In the genomic region with DNA sequence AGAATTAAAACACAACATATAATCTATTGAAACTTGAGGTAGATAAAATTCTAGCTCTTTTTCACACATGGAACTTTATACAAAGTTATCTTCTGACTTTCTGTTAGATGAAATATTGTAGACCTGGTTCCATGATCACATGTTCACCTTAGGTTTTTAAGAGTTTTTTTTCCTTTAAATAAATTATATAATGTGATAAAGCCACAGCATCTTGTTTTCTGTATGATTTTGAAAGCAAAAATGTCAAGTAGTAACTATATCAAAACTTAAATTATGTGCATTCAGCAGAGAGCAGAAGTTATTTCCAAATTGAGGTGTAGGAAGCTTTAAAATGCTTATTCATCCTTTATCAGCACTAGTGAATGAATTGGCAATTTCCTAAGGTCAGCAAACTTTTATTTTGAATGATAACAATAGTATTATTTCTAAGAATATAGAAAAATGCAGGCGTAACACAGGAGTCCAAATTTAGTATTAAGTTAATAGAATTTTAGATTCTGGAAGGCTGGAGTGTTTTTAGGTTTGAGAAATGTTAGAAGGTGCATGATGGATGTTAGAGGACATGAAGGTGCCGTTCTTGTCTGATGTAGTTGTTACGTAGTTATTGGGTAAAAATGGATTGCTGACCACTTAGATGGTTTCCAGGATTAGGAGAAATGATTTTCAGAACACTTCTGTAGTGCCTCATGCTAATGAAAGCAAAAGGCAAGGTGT, we compare ENCODE assay signal across 1 cellular context.
TF ChIP-seq lines count a peak whose summit lies in the region.

No MANE protein-coding gene starts in this region.

TF ChIP-seq in K562, 482 proteins besides CTCF, POLR2A, EP300 and RAD21 (continues in another document):
- TF ChIP-seq, protein P1, sequence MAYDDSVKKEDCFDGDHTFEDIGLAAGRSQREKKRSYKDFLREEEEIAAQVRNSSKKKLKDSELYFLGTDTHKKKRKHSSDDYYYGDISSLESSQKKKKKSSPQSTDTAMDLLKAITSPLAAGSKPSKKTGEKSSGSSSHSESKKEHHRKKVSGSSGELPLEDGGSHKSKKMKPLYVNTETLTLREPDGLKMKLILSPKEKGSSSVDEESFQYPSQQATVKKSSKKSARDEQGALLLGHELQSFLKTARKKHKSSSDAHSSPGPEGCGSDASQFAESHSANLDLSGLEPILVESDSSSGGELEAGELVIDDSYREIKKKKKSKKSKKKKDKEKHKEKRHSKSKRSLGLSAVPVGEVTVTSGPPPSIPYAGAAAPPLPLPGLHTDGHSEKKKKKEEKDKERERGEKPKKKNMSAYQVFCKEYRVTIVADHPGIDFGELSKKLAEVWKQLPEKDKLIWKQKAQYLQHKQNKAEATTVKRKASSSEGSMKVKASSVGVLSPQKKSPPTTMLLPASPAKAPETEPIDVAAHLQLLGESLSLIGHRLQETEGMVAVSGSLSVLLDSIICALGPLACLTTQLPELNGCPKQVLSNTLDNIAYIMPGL (CRISPR knock-in tag; IDR thresholded peaks at IDR 0.05), result no peak
- TF ChIP-seq SP2 (IDR thresholded peaks at IDR 0.05; ENCODE audit: extremely low read depth, low read depth, low read length, poor library complexity, severe bottlenecking) (no peak), TBL1XR1 (IDR thresholded peaks at IDR 0.05; ENCODE audit: low read length in 2 of 2) (no peak), POLR2B (IDR thresholded peaks at IDR 0.05; ENCODE audit: low read depth, partially characterized antibody) (peak; percentile 27), PRPF4 (IDR thresholded peaks at IDR 0.05; ENCODE audit: insufficient read depth, low read depth, low read length, poor library complexity, severe bottlenecking) (no peak), MAFK (IDR thresholded peaks at IDR 0.05; ENCODE audit: low read length) (peak; percentile 96), ZC3H11A (IDR thresholded peaks at IDR 0.05; ENCODE audit: low read depth, low read length) (no peak), ZNF175 (CRISPR knock-in tag; IDR thresholded peaks at IDR 0.05; ENCODE audit: low read depth) (no peak), RAD51 (IDR thresholded peaks at IDR 0.05; ENCODE audit: borderline replicate concordance, low read depth) (no peak), POLR2H (tag; IDR thresholded peaks at IDR 0.05; ENCODE audit: low read depth) (peak; percentile 61), TAF7 (tag; IDR thresholded peaks at IDR 0.05) (no peak), CSDE1 (IDR thresholded peaks at IDR 0.05) (0 out of 4 replicates have a peak, but pooled peaks of 1 of the 2 experiments have one; percentile 37), ZNF217 (CRISPR knock-in tag; IDR thresholded peaks at IDR 0.05) (no peak), CHD4 (IDR thresholded peaks at IDR 0.05; ENCODE audit: insufficient read depth, insufficient replicate concordance, low read depth, low read length, poor library complexity, severe bottlenecking) (no peak), KHSRP (IDR thresholded peaks at IDR 0.05) (peak; percentile 9; the same call in 1 of the 2 replicates), KAT8 (IDR thresholded peaks at IDR 0.05; ENCODE audit: low read depth) (no peak), ELF1 (tag; IDR thresholded peaks at IDR 0.05) (no peak), TCF3 (CRISPR knock-in tag; IDR thresholded peaks at IDR 0.05) (no peak), ZFP36 (IDR thresholded peaks at IDR 0.05; ENCODE audit: low read depth, low read length, partially characterized antibody) (no peak), MEIS2 (IDR thresholded peaks at IDR 0.05; ENCODE audit: partially characterized antibody) (no peak), ADNP (tag; IDR thresholded peaks at IDR 0.05) (peak; percentile 55; the same call in 1 of the 2 replicates), ZEB2 (IDR thresholded peaks at IDR 0.05) (peak; percentile 49; the same call in 1 of the 2 replicates), ATF1 (CRISPR knock-in tag; IDR thresholded peaks at IDR 0.05) (no peak), ATF1 (tag; IDR thresholded peaks at IDR 0.05) (peak; percentile 81), NFE2 (IDR thresholded peaks at IDR 0.05; ENCODE audit: low read depth) (peak; percentile 98), NCOA2 (IDR thresholded peaks at IDR 0.05; ENCODE audit: partially characterized antibody in 2 of 2) (peak in 1 of 2 experiments; percentile 63), NFE2L1 (tag; IDR thresholded peaks at IDR 0.05; ENCODE audit: borderline replicate concordance, low read depth) (peak; percentile 49; the same call in 1 of the 2 replicates), MAZ (CRISPR knock-in tag; conservative IDR thresholded peaks at IDR 0.05 in 1 of 2, IDR thresholded peaks at IDR 0.05 in 1 of 2) (no peak), PHTF2 (CRISPR knock-in tag; IDR thresholded peaks at IDR 0.05) (0 out of 2 replicates have a peak, but pooled peaks have one; percentile 33), CXXC5 (CRISPR knock-in tag; IDR thresholded peaks at IDR 0.05) (peak; percentile 24; the same call in 1 of the 2 replicates), JUNB (CRISPR knock-in tag; conservative IDR thresholded peaks at IDR 0.05) (no peak), ESRRA (IDR thresholded peaks at IDR 0.05; ENCODE audit: borderline replicate concordance, low read depth) (no peak), CHD2 (IDR thresholded peaks at IDR 0.05; ENCODE audit: low read depth, low read length) (no peak), TAF9B (IDR thresholded peaks at IDR 0.05; ENCODE audit: partially characterized antibody) (peak; percentile 31), NR1H2 (CRISPR knock-in tag; IDR thresholded peaks at IDR 0.05) (no peak), SMC3 (conservative IDR thresholded peaks at IDR 0.05; ENCODE audit: insufficient read depth, low read depth, low read length) (no peak), SMAD3 (CRISPR knock-in tag; conservative IDR thresholded peaks at IDR 0.05) (no peak), NFRKB (IDR thresholded peaks at IDR 0.05; ENCODE audit: low read depth) (0 out of 2 replicates have a peak, but pooled peaks have one; percentile 9), PHB (CRISPR knock-in tag; IDR thresholded peaks at IDR 0.05) (no peak), ZNF232 (CRISPR knock-in tag; IDR thresholded peaks at IDR 0.05) (no peak), CC2D1A (IDR thresholded peaks at IDR 0.05) (no peak), IFI16 (CRISPR knock-in tag; IDR thresholded peaks at IDR 0.05) (no peak)
- TF ChIP-seq, protein P2, sequence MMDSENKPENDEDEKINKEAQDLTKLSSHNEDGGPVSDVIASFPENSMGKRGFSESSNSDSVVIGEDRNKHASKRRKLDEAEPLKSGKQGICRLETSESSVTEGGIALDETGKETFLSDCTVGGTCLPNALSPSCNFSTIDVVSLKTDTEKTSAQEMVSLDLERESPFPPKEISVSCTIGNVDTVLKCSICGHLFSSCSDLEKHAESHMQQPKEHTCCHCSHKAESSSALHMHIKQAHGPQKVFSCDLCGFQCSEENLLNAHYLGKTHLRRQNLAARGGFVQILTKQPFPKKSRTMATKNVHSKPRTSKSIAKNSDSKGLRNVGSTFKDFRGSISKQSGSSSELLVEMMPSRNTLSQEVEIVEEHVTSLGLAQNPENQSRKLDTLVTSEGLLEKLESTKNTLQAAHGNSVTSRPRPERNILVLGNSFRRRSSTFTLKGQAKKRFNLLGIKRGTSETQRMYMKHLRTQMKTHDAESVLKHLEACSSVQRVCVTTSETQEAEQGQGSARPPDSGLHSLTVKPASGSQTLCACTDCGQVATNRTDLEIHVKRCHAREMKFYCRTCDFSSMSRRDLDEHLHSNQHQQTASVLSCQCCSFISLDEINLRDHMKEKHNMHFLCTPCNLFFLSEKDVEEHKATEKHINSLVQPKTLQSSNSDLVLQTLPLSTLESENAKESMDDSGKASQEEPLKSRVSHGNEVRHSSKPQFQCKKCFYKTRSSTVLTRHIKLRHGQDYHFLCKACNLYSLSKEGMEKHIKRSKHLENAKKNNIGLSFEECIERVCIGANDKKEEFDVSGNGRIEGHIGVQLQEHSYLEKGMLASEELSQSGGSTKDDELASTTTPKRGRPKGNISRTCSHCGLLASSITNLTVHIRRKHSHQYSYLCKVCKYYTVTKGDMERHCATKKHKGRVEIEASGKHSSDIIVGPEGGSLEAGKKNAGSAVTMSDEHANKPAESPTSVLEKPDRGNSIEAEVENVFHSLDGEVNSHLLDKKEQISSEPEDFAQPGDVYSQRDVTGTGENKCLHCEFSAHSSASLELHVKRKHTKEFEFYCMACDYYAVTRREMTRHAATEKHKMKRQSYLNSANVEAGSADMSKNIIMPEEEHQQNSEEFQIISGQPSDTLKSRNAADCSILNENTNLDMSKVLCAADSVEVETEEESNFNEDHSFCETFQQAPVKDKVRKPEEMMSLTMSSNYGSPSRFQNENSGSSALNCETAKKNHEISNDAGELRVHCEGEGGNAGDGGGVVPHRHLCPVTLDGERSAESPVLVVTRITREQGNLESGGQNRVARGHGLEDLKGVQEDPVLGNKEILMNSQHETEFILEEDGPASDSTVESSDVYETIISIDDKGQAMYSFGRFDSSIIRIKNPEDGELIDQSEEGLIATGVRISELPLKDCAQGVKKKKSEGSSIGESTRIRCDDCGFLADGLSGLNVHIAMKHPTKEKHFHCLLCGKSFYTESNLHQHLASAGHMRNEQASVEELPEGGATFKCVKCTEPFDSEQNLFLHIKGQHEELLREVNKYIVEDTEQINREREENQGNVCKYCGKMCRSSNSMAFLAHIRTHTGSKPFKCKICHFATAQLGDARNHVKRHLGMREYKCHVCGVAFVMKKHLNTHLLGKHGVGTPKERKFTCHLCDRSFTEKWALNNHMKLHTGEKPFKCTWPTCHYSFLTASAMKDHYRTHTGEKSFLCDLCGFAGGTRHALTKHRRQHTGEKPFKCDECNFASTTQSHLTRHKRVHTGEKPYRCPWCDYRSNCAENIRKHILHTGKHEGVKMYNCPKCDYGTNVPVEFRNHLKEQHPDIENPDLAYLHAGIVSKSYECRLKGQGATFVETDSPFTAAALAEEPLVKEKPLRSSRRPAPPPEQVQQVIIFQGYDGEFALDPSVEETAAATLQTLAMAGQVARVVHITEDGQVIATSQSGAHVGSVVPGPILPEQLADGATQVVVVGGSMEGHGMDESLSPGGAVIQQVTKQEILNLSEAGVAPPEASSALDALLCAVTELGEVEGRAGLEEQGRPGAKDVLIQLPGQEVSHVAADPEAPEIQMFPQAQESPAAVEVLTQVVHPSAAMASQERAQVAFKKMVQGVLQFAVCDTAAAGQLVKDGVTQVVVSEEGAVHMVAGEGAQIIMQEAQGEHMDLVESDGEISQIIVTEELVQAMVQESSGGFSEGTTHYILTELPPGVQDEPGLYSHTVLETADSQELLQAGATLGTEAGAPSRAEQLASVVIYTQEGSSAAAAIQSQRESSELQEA (IDR thresholded peaks at IDR 0.05; ENCODE audit: low read depth), result no peak
- TF ChIP-seq, protein P3, sequence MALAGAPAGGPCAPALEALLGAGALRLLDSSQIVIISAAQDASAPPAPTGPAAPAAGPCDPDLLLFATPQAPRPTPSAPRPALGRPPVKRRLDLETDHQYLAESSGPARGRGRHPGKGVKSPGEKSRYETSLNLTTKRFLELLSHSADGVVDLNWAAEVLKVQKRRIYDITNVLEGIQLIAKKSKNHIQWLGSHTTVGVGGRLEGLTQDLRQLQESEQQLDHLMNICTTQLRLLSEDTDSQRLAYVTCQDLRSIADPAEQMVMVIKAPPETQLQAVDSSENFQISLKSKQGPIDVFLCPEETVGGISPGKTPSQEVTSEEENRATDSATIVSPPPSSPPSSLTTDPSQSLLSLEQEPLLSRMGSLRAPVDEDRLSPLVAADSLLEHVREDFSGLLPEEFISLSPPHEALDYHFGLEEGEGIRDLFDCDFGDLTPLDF (CRISPR knock-in tag; IDR thresholded peaks at IDR 0.05), result no peak
- TF ChIP-seq, protein P4, sequence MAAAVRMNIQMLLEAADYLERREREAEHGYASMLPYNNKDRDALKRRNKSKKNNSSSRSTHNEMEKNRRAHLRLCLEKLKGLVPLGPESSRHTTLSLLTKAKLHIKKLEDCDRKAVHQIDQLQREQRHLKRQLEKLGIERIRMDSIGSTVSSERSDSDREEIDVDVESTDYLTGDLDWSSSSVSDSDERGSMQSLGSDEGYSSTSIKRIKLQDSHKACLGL (CRISPR knock-in tag; IDR thresholded peaks at IDR 0.05; ENCODE audit: borderline replicate concordance, poor library complexity, severe bottlenecking), result no peak
- TF ChIP-seq, protein P5, sequence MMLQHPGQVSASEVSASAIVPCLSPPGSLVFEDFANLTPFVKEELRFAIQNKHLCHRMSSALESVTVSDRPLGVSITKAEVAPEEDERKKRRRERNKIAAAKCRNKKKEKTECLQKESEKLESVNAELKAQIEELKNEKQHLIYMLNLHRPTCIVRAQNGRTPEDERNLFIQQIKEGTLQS (IDR thresholded peaks at IDR 0.05), result 0 out of 2 replicates have a peak, but pooled peaks have one; percentile 10
- TF ChIP-seq, protein P5 (CRISPR knock-in tag; conservative IDR thresholded peaks at IDR 0.05), result no peak
- TF ChIP-seq, protein P6, sequence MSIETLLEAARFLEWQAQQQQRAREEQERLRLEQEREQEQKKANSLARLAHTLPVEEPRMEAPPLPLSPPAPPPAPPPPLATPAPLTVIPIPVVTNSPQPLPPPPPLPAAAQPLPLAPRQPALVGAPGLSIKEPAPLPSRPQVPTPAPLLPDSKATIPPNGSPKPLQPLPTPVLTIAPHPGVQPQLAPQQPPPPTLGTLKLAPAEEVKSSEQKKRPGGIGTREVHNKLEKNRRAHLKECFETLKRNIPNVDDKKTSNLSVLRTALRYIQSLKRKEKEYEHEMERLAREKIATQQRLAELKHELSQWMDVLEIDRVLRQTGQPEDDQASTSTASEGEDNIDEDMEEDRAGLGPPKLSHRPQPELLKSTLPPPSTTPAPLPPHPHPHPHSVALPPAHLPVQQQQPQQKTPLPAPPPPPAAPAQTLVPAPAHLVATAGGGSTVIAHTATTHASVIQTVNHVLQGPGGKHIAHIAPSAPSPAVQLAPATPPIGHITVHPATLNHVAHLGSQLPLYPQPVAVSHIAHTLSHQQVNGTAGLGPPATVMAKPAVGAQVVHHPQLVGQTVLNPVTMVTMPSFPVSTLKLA (conservative IDR thresholded peaks at IDR 0.05), result peak; percentile 29 to 49; a peak in 3 of 4 replicates
- TF ChIP-seq, protein P7, sequence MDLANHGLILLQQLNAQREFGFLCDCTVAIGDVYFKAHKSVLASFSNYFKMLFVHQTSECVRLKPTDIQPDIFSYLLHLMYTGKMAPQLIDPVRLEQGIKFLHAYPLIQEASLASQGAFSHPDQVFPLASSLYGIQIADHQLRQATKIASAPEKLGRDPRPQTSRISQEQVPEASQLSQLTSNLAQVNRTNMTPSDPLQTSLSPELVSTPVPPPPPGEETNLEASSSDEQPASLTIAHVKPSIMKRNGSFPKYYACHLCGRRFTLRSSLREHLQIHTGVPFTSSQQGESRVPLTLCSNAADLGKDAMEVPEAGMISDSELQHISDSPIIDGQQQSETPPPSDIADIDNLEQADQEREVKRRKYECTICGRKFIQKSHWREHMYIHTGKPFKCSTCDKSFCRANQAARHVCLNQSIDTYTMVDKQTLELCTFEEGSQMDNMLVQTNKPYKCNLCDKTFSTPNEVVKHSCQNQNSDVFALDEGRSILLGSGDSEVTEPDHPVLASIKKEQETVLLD (IDR thresholded peaks at IDR 0.05), result peak; percentile 60; the same call in 1 of the 2 replicates
